ENCODE assay signal across 9 cellular contexts in genomic region chr2:60515751-60516226, GRCh38. TPM values are rescaled to one million over a fixed set of nuclear protein-coding genes. Genes with fewer than 3 reads are reported as not detected.
DNase-seq lines count a peak whose midpoint lies in the region; ATAC-seq and TF ChIP-seq lines count a peak whose summit lies in the region.
"Had no signal": no experiment of that assay in that cellular context is flagged by ENCODE, and none has a peak within 500 bp of the region (broad histone marks: within the 10 kb centered on the region; RNA-seq: fewer than 3 reads in every experiment).

No MANE protein-coding gene starts in this region.

- H2AFZ ChIP-seq in fibroblast of lung (ENCODE audit: low read length) = no peak overlapping the region

- no peak for TF ChIP-seq POLR2A in NB4 (IDR thresholded peaks at IDR 0.05; ENCODE audit: extremely low read depth, insufficient read length)

- H3K4me2 ChIP-seq in fibroblast of lung (ENCODE audit: extremely low read depth, insufficient read depth, low read length) = no peak overlapping the region

- no peak overlapping the region for H3K9ac ChIP-seq in fibroblast of lung (ENCODE audit: insufficient read depth, low read length)

- POLR2A ChIA-PET in activated CD8-positive, alpha-beta T cell treated with anti-CD3 and anti-CD28 coated beads for 36 hours (lab: Charles Lee) = no interaction called here
- POLR2A ChIA-PET in activated CD8-positive, alpha-beta T cell treated with anti-CD3 and anti-CD28 coated beads, Interleukin-2, amount 10 ng/mL, durations not matched to agents 7 days and 5 days (lab: Charles Lee) = no interaction called here

- H3K36me3 ChIP-seq in fibroblast of lung (ENCODE audit: control insufficient read depth, insufficient read depth, low read length) = no peaks in the 10 kb centered on the region

- DNase-seq in activated CD8-positive, alpha-beta T cell treated with anti-CD3 and anti-CD28 coated beads for 36 hours = peak; percentile 41
- no peak for DNase-seq in activated CD8-positive, alpha-beta T cell treated with anti-CD3 and anti-CD28 coated beads, Interleukin-2, amount 10 ng/mL, durations not matched to agents 7 days and 5 days
- peak; percentile 87 for DNase-seq in NB4 (ENCODE audit: low read depth)
- peak; percentile 57 to 96 for DNase-seq in fibroblast of lung (ENCODE audit: low read depth in 2 of 2)
- no peak for DNase-seq in posterior cingulate gyrus
- no peak for DNase-seq in endothelial cell (ENCODE audit: low spot score)
- DNase-seq in NK-92 (lab: John Stamatoyannopoulos, UW; ENCODE audit: unreplicated experiment) = no peak

- no peak for TF ChIP-seq CTCF in activated CD8-positive, alpha-beta T cell treated with anti-CD3 and anti-CD28 coated beads for 36 hours (IDR thresholded peaks at IDR 0.05)
- no peak for TF ChIP-seq CTCF in NB4 (IDR thresholded peaks at IDR 0.05; ENCODE audit: low read depth, low read length)
- no peak for TF ChIP-seq CTCF in fibroblast of lung (conservative IDR thresholded peaks at IDR 0.05 in 1 of 2, IDR thresholded peaks at IDR 0.05 in 1 of 2; ENCODE audit: low read depth in 1 of 2, low read length in 2 of 2)
- TF ChIP-seq CTCF in endothelial cell (IDR thresholded peaks at IDR 0.05; ENCODE audit: unreplicated experiment) = no peak

- no peaks in the 10 kb centered on the region for H3K36me3 Mint-ChIP-seq in activated CD8-positive, alpha-beta T cell treated with anti-CD3 and anti-CD28 coated beads for 36 hours (ENCODE audit: low read depth)
- H3K36me3 Mint-ChIP-seq in activated CD8-positive, alpha-beta T cell treated with anti-CD3 and anti-CD28 coated beads, Interleukin-2, amount 10 ng/mL, durations not matched to agents 7 days and 5 days (ENCODE audit: low read depth) = no peaks in the 10 kb centered on the region
- peaks cover 3% of the 10 kb centered on the region for H3K36me3 Mint-ChIP-seq in endothelial cell (ENCODE audit: low read depth, unreplicated experiment)
- H3K36me3 Mint-ChIP-seq: activated naive CD8-positive, alpha-beta T cell had no signal

- no peak overlapping the region for H3K4me3 Mint-ChIP-seq in activated CD8-positive, alpha-beta T cell treated with anti-CD3 and anti-CD28 coated beads for 36 hours
- no peak overlapping the region for H3K4me3 Mint-ChIP-seq in activated CD8-positive, alpha-beta T cell treated with anti-CD3 and anti-CD28 coated beads, Interleukin-2, amount 10 ng/mL, durations not matched to agents 7 days and 5 days
- no peak overlapping the region for H3K4me3 Mint-ChIP-seq in endothelial cell (ENCODE audit: unreplicated experiment)
- H3K4me3 Mint-ChIP-seq: activated naive CD8-positive, alpha-beta T cell had no signal

- H3K9me3 ChIP-seq in fibroblast of lung (ENCODE audit: control insufficient read depth, insufficient read depth, low read depth, low read length) = no peaks in the 10 kb centered on the region

- H4K20me1 ChIP-seq in fibroblast of lung (ENCODE audit: control insufficient read depth, extremely low read depth, insufficient read depth, low read length) = no peaks in the 10 kb centered on the region

- H3K4me1 ChIP-seq in fibroblast of lung (ENCODE audit: control insufficient read depth, extremely low read depth, insufficient read depth, low read length) = peaks cover 2% of the 10 kb centered on the region

- no peaks in the 10 kb centered on the region for H3K27me3 ChIP-seq in fibroblast of lung (ENCODE audit: control insufficient read depth, insufficient read depth, low read length)

- peak overlapping the region; percentile 66 for H3K27ac ChIP-seq in fibroblast of lung (ENCODE audit: insufficient read depth, low read length)

- H3K4me3 ChIP-seq in NB4 (ENCODE audit: low read depth, low read length) = no peak overlapping the region
- no peak overlapping the region for H3K4me3 ChIP-seq in fibroblast of lung (replicated peaks in 1 of 4; ENCODE audit: control extremely low read depth in 1 of 4, insufficient read depth in 1 of 4, low read depth in 3 of 4, low read length in 4 of 4)

- ATAC-seq in activated CD8-positive, alpha-beta T cell treated with anti-CD3 and anti-CD28 coated beads for 36 hours = peak; percentile 73
- ATAC-seq in activated CD8-positive, alpha-beta T cell treated with anti-CD3 and anti-CD28 coated beads, Interleukin-2, amount 10 ng/mL, durations not matched to agents 7 days and 5 days = no peak
- ATAC-seq in HG02571 (IDR thresholded peaks at IDR 0.05; ENCODE audit: unreplicated experiment) = peak; percentile 83

- peaks cover 20% of the 10 kb centered on the region for H3K4me1 Mint-ChIP-seq in activated CD8-positive, alpha-beta T cell treated with anti-CD3 and anti-CD28 coated beads for 36 hours (ENCODE audit: low read depth)
- H3K4me1 Mint-ChIP-seq in activated CD8-positive, alpha-beta T cell treated with anti-CD3 and anti-CD28 coated beads, Interleukin-2, amount 10 ng/mL, durations not matched to agents 7 days and 5 days (ENCODE audit: low read depth) = peaks cover 6% of the 10 kb centered on the region
- H3K4me1 Mint-ChIP-seq in endothelial cell (ENCODE audit: unreplicated experiment) = peaks cover 46% of the 10 kb centered on the region

- CTCF ChIA-PET in activated CD8-positive, alpha-beta T cell treated with anti-CD3 and anti-CD28 coated beads for 36 hours (lab: Charles Lee) = interaction anchor here (1.3 to 1.9 kb wide), 3 partner anchors 13 to 66 kb away, joined by 3 to 4 read pairs (median 3); no protein-coding TSS in a partner anchor
- CTCF ChIA-PET in activated CD8-positive, alpha-beta T cell treated with anti-CD3 and anti-CD28 coated beads, Interleukin-2, amount 10 ng/mL, durations not matched to agents 7 days and 5 days (lab: Charles Lee) = no interaction called here

- no peak overlapping the region for H3K27ac Mint-ChIP-seq in activated CD8-positive, alpha-beta T cell treated with anti-CD3 and anti-CD28 coated beads for 36 hours
- H3K27ac Mint-ChIP-seq in activated CD8-positive, alpha-beta T cell treated with anti-CD3 and anti-CD28 coated beads, Interleukin-2, amount 10 ng/mL, durations not matched to agents 7 days and 5 days = no peak overlapping the region
- no peak overlapping the region for H3K27ac Mint-ChIP-seq in endothelial cell (ENCODE audit: unreplicated experiment)
- H3K27ac Mint-ChIP-seq: activated naive CD8-positive, alpha-beta T cell had no signal

- H3K79me2 ChIP-seq in fibroblast of lung (ENCODE audit: control insufficient read depth, insufficient read depth, low read length) = no peaks in the 10 kb centered on the region

- intact Hi-C loops in activated CD8-positive, alpha-beta T cell treated with anti-CD3 and anti-CD28 coated beads for 36 hours (cut with micrococcal nuclease) = no loop called here
- intact Hi-C loops in posterior cingulate gyrus (cut with DNase I) = no loop called here

- no peaks in the 10 kb centered on the region for H3K9me3 Mint-ChIP-seq in activated CD8-positive, alpha-beta T cell treated with anti-CD3 and anti-CD28 coated beads for 36 hours
- no peaks in the 10 kb centered on the region for H3K9me3 Mint-ChIP-seq in activated CD8-positive, alpha-beta T cell treated with anti-CD3 and anti-CD28 coated beads, Interleukin-2, amount 10 ng/mL, durations not matched to agents 7 days and 5 days (ENCODE audit: insufficient read depth)
- H3K9me3 Mint-ChIP-seq in endothelial cell (ENCODE audit: unreplicated experiment) = no peaks in the 10 kb centered on the region

- H3K27me3 Mint-ChIP-seq in activated CD8-positive, alpha-beta T cell treated with anti-CD3 and anti-CD28 coated beads for 36 hours = peaks cover 8% of the 10 kb centered on the region
- peaks cover 25% of the 10 kb centered on the region for H3K27me3 Mint-ChIP-seq in activated CD8-positive, alpha-beta T cell treated with anti-CD3 and anti-CD28 coated beads, Interleukin-2, amount 10 ng/mL, durations not matched to agents 7 days and 5 days (ENCODE audit: low read depth)
- peaks cover 7% of the 10 kb centered on the region for H3K27me3 Mint-ChIP-seq in endothelial cell (ENCODE audit: unreplicated experiment)

RNA-seq across cellular contexts. Expression of gene BCL11A, which starts 37.7 kb away (rescaled TPM):
- total RNA-seq in activated CD8-positive, alpha-beta T cell treated with anti-CD3 and anti-CD28 coated beads for 36 hours = under 1 TPM; 0.45 to 0.54 TPM
- under 1 TPM in 1 of 2 experiments, not detected in 1; 0.03 TPM for total RNA-seq in activated CD8-positive, alpha-beta T cell treated with anti-CD3 and anti-CD28 coated beads, Interleukin-2, amount 10 ng/mL, durations not matched to agents 7 days and 5 days
- total RNA-seq in fibroblast of lung (under 0.01 and 0.17 TPM in 2 replicates), endothelial cell (ENCODE audit: unreplicated experiment) (9.6 TPM)
- polyA plus RNA-seq in fibroblast of lung = 0.09 TPM in 1 of 2 replicates, not detected in the other
- 0.16 TPM in 1 of 2 replicates, not detected in the other for polyA plus RNA-seq in fibroblast of lung (2012)
- polyA minus RNA-seq in fibroblast of lung (ENCODE audit: low replicate concordance) = 0.31 TPM in 1 of 2 replicates, not detected in the other

Comparison
In these comparisons a context has a peak if more than half of its experiments do, and no peak if none do; other contexts are left out.
1. DNase-seq: peak in activated CD8-positive, alpha-beta T cell treated with anti-CD3 and anti-CD28 coated beads for 36 hours (single experiment), NB4 (single experiment) and fibroblast of lung (2 of 2); none in activated CD8-positive, alpha-beta T cell treated with anti-CD3 and anti-CD28 coated beads, Interleukin-2, amount 10 ng/mL, durations not matched to agents 7 days and 5 days (single experiment), posterior cingulate gyrus (0 of 10), endothelial cell (single experiment) and NK-92 (single experiment).